In genomic region chr14:68816183-68816942, GRCh38 we compare ENCODE assay signal across 8 cellular contexts. TPM values are rescaled to one million over a fixed set of nuclear protein-coding genes. Genes with fewer than 3 reads are reported as not detected.
DNase-seq lines count a peak whose midpoint lies in the region; ATAC-seq and TF ChIP-seq lines count a peak whose summit lies in the region.

No MANE protein-coding gene starts in this region.

- H3K79me2 ChIP-seq in OCI-LY7 (ENCODE audit: insufficient read depth, low read depth, low read length) = peaks cover 10% of the 10 kb centered on the region; the same call in 1 of the 2 replicates

- peak; percentile 94 for DNase-seq in D341Med (ENCODE audit: low spot score)
- DNase-seq in OCI-LY7 (ENCODE audit: low spot score) = peak; percentile 95
- DNase-seq in activated T-cell treated with anti-CD3 and anti-CD28 coated beads, Interleukin-2, amount 50 U/mL, for 1 hour = peak; percentile 93
- peak; percentile 92 to 95 for DNase-seq in erythroblast (lab: John Stamatoyannopoulos, UW)
- DNase-seq in stimulated activated CD8-positive, alpha-beta memory T cell treated with anti-CD3 and anti-CD28 coated beads, Interleukin-7, amount 100 ng/mL, for 1 hour (ENCODE audit: low read depth in 2 of 2) = peak; percentile 86 to 88

- H3K4me2 ChIP-seq in OCI-LY7 (ENCODE audit: low read length) = peak overlapping the region; percentile 83

- H3K27ac ChIP-seq in HUES64 (ENCODE audit: low read depth, low read length) (peak overlapping the region; percentile 89), OCI-LY7 (ENCODE audit: low read depth, low read length, poor library complexity, severe bottlenecking) (peak overlapping the region; percentile 92), muscle layer of colon (ENCODE audit: low read depth, low read length) (peak overlapping the region; percentile 100)

- no peaks in the 10 kb centered on the region for H3K9me2 ChIP-seq in OCI-LY7 (ENCODE audit: insufficient read depth, low read length)

- TF ChIP-seq POLR2A in erythroblast (IDR thresholded peaks at IDR 0.05; ENCODE audit: low read length) = peak; percentile 71

- H2AFZ ChIP-seq in OCI-LY7 (ENCODE audit: low read length) = peak overlapping the region; percentile 69

- H3K36me3 ChIP-seq in HUES64 (ENCODE audit: insufficient read depth, low read length) = no peaks in the 10 kb centered on the region
- no peaks in the 10 kb centered on the region for H3K36me3 ChIP-seq in OCI-LY7 (ENCODE audit: insufficient read depth, low read length)
- no peaks in the 10 kb centered on the region for H3K36me3 ChIP-seq in muscle layer of colon (ENCODE audit: insufficient read depth, low read length)

- H3K9me3 ChIP-seq in HUES64 (ENCODE audit: insufficient read depth, low read depth, low read length) (no peaks in the 10 kb centered on the region), OCI-LY7 (ENCODE audit: low read length) (no peaks in the 10 kb centered on the region), muscle layer of colon (ENCODE audit: low read length) (no peaks in the 10 kb centered on the region)

- CTCF ChIA-PET in OCI-LY7 (lab: Charles Lee; ENCODE audit: unreplicated experiment) = interaction anchor here (1.2 to 3.6 kb wide), 5 partner anchors 23 to 568 kb away, joined by 3 to 24 read pairs (median 4); partner anchors contain the start of gene ZFP36L1

- intact Hi-C loops in OCI-LY7 (cut with micrococcal nuclease; ENCODE audit: unreplicated experiment) = loop anchor here (1.0 to 5.0 kb wide), 8 partner anchors 27 to 882 kb away; no protein-coding TSS in a partner anchor

- H3K4me3 ChIP-seq in HUES64 (ENCODE audit: low read length) (peak overlapping the region; percentile 47), OCI-LY7 (ENCODE audit: low read depth, low read length, poor library complexity, severe bottlenecking) (peak overlapping the region; percentile 61), muscle layer of colon (ENCODE audit: low read depth in 1 of 2, low read length in 2 of 2) (peak overlapping the region; percentile 29 to 51)

- H3K4me1 ChIP-seq in HUES64 (ENCODE audit: insufficient read depth, low read length) (peaks cover 35% of the 10 kb centered on the region), OCI-LY7 (ENCODE audit: insufficient read depth, low read length, poor library complexity, severe bottlenecking) (peaks cover 81% of the 10 kb centered on the region), muscle layer of colon (ENCODE audit: insufficient read depth, low read length) (peaks cover 72% of the 10 kb centered on the region)

- POLR2A ChIA-PET in OCI-LY7 (lab: Charles Lee) = interaction anchor here (0.8 to 7.8 kb wide), 13 partner anchors 13 to 566 kb away, joined by 3 to 126 read pairs (median 5); partner anchors contain the start of gene ZFP36L1

- WGBS in HUES64 = 7% methylated on average over 82 of the region's 82 CpGs

- H3K9ac ChIP-seq in HUES64 (ENCODE audit: low read depth, low read length) = peak overlapping the region; percentile 86
- H3K9ac ChIP-seq in muscle layer of colon (ENCODE audit: low read length) = peak overlapping the region; percentile 65

- H3K27me3 ChIP-seq in HUES64 (ENCODE audit: insufficient read depth, low read length) = no peaks in the 10 kb centered on the region
- H3K27me3 ChIP-seq in muscle layer of colon (ENCODE audit: control insufficient read depth in 1 of 2, insufficient read depth in 2 of 2, low read length in 2 of 2) = no peaks in the 10 kb centered on the region

- TF ChIP-seq CTCF in OCI-LY7 (conservative IDR thresholded peaks at IDR 0.05; ENCODE audit: low read length) = peak; percentile 90

- BruUV-seq in OCI-LY7 (replicated peaks; lab: Mats Ljungman, UMichigan) = no TSS peak

- peak; percentile 46 for ATAC-seq in GM21390 (IDR thresholded peaks at IDR 0.05; ENCODE audit: unreplicated experiment)

- H4K20me1 ChIP-seq in OCI-LY7 (ENCODE audit: insufficient read depth, low read length) = no peaks in the 10 kb centered on the region

RNA-seq across cellular contexts. Expression of gene ZFP36L1, which starts 23.5 kb away (rescaled TPM):
- 74.6 TPM for polyA plus RNA-seq in HUES64 (2013, experiment 1 of 2)
- polyA plus RNA-seq in HUES64 (2013, experiment 2 of 2) = 98.9 TPM
- 24.2 and 25.6 TPM in 2 replicates for total RNA-seq in OCI-LY7 (2014; rRNA removed; shearing (Covaris generic))
- total RNA-seq in OCI-LY7 (2022) = 51.4 and 57.0 TPM in 2 replicates

Comparison
In these comparisons a context has a peak if more than half of its experiments do, and no peak if none do; other contexts are left out.
1. Peak in every context shown above with its lines: DNase-seq, ATAC-seq, H3K4me3 ChIP-seq and H3K27ac ChIP-seq.